1 cellular context compared by ENCODE assay signal in the genomic region with DNA sequence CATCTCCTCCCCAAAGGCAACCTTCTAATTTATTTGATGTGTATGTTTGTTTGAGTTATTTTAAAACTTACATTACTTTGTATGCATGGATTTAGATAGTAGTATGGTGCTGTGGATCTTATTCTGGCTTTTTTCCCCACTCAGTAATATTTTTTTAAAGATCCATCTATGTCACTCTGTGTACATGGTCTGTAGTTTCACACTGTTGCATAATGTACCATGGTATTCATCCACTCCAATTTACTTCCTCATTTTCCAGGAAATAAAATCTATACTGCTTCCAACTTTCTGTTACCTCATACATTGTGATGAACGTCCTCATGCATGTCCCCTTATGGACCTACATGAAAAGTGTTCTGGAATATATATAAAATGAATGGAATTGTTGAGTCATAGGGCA.
A peak's percentile ranks its signal among the peaks of the same experiment; 100 is the strongest.
TF ChIP-seq lines count a peak whose summit lies in the region.

No MANE protein-coding gene starts in this region.

TF ChIP-seq in K562, 482 proteins besides CTCF, POLR2A, EP300 and RAD21:
- TF ChIP-seq ATF7 (IDR thresholded peaks at IDR 0.05), result peak; percentile 38; the same call in 1 of the 2 replicates
- TF ChIP-seq FOXA3 (CRISPR knock-in tag; conservative IDR thresholded peaks at IDR 0.05 in 1 of 2, IDR thresholded peaks at IDR 0.05 in 1 of 2), result peak in 1 of 2 experiments; percentile 42; a peak in 1 of 4 replicates
- TF ChIP-seq, protein P1, sequence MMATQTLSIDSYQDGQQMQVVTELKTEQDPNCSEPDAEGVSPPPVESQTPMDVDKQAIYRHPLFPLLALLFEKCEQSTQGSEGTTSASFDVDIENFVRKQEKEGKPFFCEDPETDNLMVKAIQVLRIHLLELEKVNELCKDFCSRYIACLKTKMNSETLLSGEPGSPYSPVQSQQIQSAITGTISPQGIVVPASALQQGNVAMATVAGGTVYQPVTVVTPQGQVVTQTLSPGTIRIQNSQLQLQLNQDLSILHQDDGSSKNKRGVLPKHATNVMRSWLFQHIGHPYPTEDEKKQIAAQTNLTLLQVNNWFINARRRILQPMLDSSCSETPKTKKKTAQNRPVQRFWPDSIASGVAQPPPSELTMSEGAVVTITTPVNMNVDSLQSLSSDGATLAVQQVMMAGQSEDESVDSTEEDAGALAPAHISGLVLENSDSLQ (IDR thresholded peaks at IDR 0.05), result peak; percentile 70; the same call in 1 of the 2 replicates
- no peak for TF ChIP-seq SRSF9 (IDR thresholded peaks at IDR 0.05; ENCODE audit: borderline replicate concordance, low read depth, low read length)
- no peak for TF ChIP-seq TOE1 (IDR thresholded peaks at IDR 0.05; ENCODE audit: borderline replicate concordance)
- no peak for TF ChIP-seq TOE1 (CRISPR knock-in tag; IDR thresholded peaks at IDR 0.05; ENCODE audit: borderline replicate concordance, low read depth)
- TF ChIP-seq, protein P2, sequence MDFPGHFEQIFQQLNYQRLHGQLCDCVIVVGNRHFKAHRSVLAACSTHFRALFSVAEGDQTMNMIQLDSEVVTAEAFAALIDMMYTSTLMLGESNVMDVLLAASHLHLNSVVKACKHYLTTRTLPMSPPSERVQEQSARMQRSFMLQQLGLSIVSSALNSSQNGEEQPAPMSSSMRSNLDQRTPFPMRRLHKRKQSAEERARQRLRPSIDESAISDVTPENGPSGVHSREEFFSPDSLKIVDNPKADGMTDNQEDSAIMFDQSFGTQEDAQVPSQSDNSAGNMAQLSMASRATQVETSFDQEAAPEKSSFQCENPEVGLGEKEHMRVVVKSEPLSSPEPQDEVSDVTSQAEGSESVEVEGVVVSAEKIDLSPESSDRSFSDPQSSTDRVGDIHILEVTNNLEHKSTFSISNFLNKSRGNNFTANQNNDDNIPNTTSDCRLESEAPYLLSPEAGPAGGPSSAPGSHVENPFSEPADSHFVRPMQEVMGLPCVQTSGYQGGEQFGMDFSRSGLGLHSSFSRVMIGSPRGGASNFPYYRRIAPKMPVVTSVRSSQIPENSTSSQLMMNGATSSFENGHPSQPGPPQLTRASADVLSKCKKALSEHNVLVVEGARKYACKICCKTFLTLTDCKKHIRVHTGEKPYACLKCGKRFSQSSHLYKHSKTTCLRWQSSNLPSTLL (IDR thresholded peaks at IDR 0.05), result no peak
- TF ChIP-seq, protein P3, sequence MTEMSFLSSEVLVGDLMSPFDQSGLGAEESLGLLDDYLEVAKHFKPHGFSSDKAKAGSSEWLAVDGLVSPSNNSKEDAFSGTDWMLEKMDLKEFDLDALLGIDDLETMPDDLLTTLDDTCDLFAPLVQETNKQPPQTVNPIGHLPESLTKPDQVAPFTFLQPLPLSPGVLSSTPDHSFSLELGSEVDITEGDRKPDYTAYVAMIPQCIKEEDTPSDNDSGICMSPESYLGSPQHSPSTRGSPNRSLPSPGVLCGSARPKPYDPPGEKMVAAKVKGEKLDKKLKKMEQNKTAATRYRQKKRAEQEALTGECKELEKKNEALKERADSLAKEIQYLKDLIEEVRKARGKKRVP (CRISPR knock-in tag; IDR thresholded peaks at IDR 0.05), result peak; percentile 79
- TF ChIP-seq MEIS2 (IDR thresholded peaks at IDR 0.05; ENCODE audit: partially characterized antibody), result peak; percentile 45
- TF ChIP-seq ZNF253 (CRISPR knock-in tag; conservative IDR thresholded peaks at IDR 0.05), result no peak
- TF ChIP-seq, protein P4, sequence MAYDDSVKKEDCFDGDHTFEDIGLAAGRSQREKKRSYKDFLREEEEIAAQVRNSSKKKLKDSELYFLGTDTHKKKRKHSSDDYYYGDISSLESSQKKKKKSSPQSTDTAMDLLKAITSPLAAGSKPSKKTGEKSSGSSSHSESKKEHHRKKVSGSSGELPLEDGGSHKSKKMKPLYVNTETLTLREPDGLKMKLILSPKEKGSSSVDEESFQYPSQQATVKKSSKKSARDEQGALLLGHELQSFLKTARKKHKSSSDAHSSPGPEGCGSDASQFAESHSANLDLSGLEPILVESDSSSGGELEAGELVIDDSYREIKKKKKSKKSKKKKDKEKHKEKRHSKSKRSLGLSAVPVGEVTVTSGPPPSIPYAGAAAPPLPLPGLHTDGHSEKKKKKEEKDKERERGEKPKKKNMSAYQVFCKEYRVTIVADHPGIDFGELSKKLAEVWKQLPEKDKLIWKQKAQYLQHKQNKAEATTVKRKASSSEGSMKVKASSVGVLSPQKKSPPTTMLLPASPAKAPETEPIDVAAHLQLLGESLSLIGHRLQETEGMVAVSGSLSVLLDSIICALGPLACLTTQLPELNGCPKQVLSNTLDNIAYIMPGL (CRISPR knock-in tag; IDR thresholded peaks at IDR 0.05), result no peak
- TF ChIP-seq, protein P5, sequence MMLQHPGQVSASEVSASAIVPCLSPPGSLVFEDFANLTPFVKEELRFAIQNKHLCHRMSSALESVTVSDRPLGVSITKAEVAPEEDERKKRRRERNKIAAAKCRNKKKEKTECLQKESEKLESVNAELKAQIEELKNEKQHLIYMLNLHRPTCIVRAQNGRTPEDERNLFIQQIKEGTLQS (IDR thresholded peaks at IDR 0.05), result peak; percentile 51; the same call in 1 of the 2 replicates
- TF ChIP-seq, protein P5 (CRISPR knock-in tag; conservative IDR thresholded peaks at IDR 0.05), result no peak
- peak in 1 of 2 experiments; percentile 58; a peak in 1 of 4 replicates for TF ChIP-seq ETV6 (IDR thresholded peaks at IDR 0.05; ENCODE audit: borderline replicate concordance in 1 of 2, low read depth in 2 of 2, low read length in 1 of 2)
- TF ChIP-seq ETV6 (CRISPR knock-in tag; IDR thresholded peaks at IDR 0.05; ENCODE audit: borderline replicate concordance), result no peak
- TF ChIP-seq, protein P6, sequence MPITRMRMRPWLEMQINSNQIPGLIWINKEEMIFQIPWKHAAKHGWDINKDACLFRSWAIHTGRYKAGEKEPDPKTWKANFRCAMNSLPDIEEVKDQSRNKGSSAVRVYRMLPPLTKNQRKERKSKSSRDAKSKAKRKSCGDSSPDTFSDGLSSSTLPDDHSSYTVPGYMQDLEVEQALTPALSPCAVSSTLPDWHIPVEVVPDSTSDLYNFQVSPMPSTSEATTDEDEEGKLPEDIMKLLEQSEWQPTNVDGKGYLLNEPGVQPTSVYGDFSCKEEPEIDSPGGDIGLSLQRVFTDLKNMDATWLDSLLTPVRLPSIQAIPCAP (CRISPR knock-in tag; IDR thresholded peaks at IDR 0.05; ENCODE audit: borderline replicate concordance), result no peak
- TF ChIP-seq, protein P7, sequence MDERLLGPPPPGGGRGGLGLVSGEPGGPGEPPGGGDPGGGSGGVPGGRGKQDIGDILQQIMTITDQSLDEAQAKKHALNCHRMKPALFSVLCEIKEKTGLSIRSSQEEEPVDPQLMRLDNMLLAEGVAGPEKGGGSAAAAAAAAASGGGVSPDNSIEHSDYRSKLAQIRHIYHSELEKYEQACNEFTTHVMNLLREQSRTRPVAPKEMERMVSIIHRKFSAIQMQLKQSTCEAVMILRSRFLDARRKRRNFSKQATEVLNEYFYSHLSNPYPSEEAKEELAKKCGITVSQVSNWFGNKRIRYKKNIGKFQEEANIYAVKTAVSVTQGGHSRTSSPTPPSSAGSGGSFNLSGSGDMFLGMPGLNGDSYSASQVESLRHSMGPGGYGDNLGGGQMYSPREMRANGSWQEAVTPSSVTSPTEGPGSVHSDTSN (CRISPR knock-in tag; IDR thresholded peaks at IDR 0.05; ENCODE audit: low read depth), result no peak
- TF ChIP-seq, protein P7 (tag; conservative IDR thresholded peaks at IDR 0.05; ENCODE audit: low read depth), result 0 out of 2 replicates have a peak, but pooled peaks have one; percentile 13
- peak; percentile 53; the same call in 1 of the 2 replicates for TF ChIP-seq CEBPG (CRISPR knock-in tag; IDR thresholded peaks at IDR 0.05)
- TF ChIP-seq CEBPG (tag; conservative IDR thresholded peaks at IDR 0.05 in 1 of 2, IDR thresholded peaks at IDR 0.05 in 1 of 2), result peak; percentile 56 to 90; a peak in 3 of 4 replicates
- no peak for TF ChIP-seq HNRNPK (IDR thresholded peaks at IDR 0.05; ENCODE audit: low read depth, low read length, poor library complexity, severe bottlenecking)
- no peak for TF ChIP-seq KDM4B (IDR thresholded peaks at IDR 0.05; ENCODE audit: borderline replicate concordance in 2 of 2, low read depth in 1 of 2)
- no peak for TF ChIP-seq ZC3H11A (IDR thresholded peaks at IDR 0.05; ENCODE audit: low read depth, low read length)
- TF ChIP-seq CAMTA2 (CRISPR knock-in tag; conservative IDR thresholded peaks at IDR 0.05), result no peak
- no peak for TF ChIP-seq PHF8 (IDR thresholded peaks at IDR 0.05; ENCODE audit: borderline replicate concordance, low read length)
- TF ChIP-seq ZNF77 (CRISPR knock-in tag; IDR thresholded peaks at IDR 0.05), result no peak
- TF ChIP-seq SMARCA5 (IDR thresholded peaks at IDR 0.05), result no peak
- no peak for TF ChIP-seq ZKSCAN8 (CRISPR knock-in tag; IDR thresholded peaks at IDR 0.05)
- no peak for TF ChIP-seq ZNF143 (CRISPR knock-in tag; IDR thresholded peaks at IDR 0.05)
- peak; percentile 30 to 60; a peak in 2 of 4 replicates for TF ChIP-seq TRIM24 (IDR thresholded peaks at IDR 0.05)
- TF ChIP-seq MAFK (IDR thresholded peaks at IDR 0.05; ENCODE audit: low read length), result no peak
TF ChIP-seq in K562: peak in this region for 10.
